1 cellular context compared by ENCODE assay signal in genomic region chr9:20835364-20836286, GRCh38.
TF ChIP-seq lines count a peak whose summit lies in the region.

No MANE protein-coding gene starts in this region.

TF ChIP-seq in HepG2, 621 proteins besides CTCF, POLR2A, EP300 and RAD21 (continued from another document and continues in another):
- TF ChIP-seq ATF6 (CRISPR knock-in tag; conservative IDR thresholded peaks at IDR 0.05) (no peak), PAXIP1 (CRISPR knock-in tag; conservative IDR thresholded peaks at IDR 0.05) (peak; percentile 80), CEBPG (CRISPR knock-in tag; IDR thresholded peaks at IDR 0.05) (peak; percentile 94), ZNF274 (CRISPR knock-in tag; IDR thresholded peaks at IDR 0.05) (no peak), DR1 (CRISPR knock-in tag; IDR thresholded peaks at IDR 0.05) (no peak), FIP1L1 (IDR thresholded peaks at IDR 0.05; ENCODE audit: borderline replicate concordance, insufficient read depth, low read depth, low read length) (no peak), ZNF83 (CRISPR knock-in tag; IDR thresholded peaks at IDR 0.05; ENCODE audit: borderline replicate concordance) (no peak), ISX (CRISPR knock-in tag; conservative IDR thresholded peaks at IDR 0.05) (no peak), FOSL1 (CRISPR knock-in tag; IDR thresholded peaks at IDR 0.05; ENCODE audit: borderline replicate concordance) (no peak), MAF1 (CRISPR knock-in tag; IDR thresholded peaks at IDR 0.05; ENCODE audit: borderline replicate concordance) (no peak), MAFF (IDR thresholded peaks at IDR 0.05; ENCODE audit: low read depth, low read length) (no peak), ZFY (CRISPR knock-in tag; IDR thresholded peaks at IDR 0.05) (no peak), ZNF761 (CRISPR knock-in tag; conservative IDR thresholded peaks at IDR 0.05) (no peak), SATB2 (CRISPR knock-in tag; IDR thresholded peaks at IDR 0.05) (no peak), PHF5A (CRISPR knock-in tag; IDR thresholded peaks at IDR 0.05; ENCODE audit: low read depth, unreplicated experiment) (no peak), EZH2 (conservative IDR thresholded peaks at IDR 0.05; ENCODE audit: low read depth, low read length) (no peak), ZNF720 (CRISPR knock-in tag; IDR thresholded peaks at IDR 0.05) (no peak), DNMT3B (CRISPR knock-in tag; conservative IDR thresholded peaks at IDR 0.05) (no peak), ZNF691 (CRISPR knock-in tag; IDR thresholded peaks at IDR 0.05; ENCODE audit: borderline replicate concordance, low read depth) (no peak), U2AF2 (IDR thresholded peaks at IDR 0.05; ENCODE audit: low read depth, low read length) (no peak), ZNF160 (CRISPR knock-in tag; IDR thresholded peaks at IDR 0.05) (no peak), ZNF580 (CRISPR knock-in tag; IDR thresholded peaks at IDR 0.05; ENCODE audit: borderline replicate concordance, low read depth) (0 out of 2 replicates have a peak, but pooled peaks have one; percentile 45), PREB (CRISPR knock-in tag; IDR thresholded peaks at IDR 0.05) (no peak), KLF11 (CRISPR knock-in tag; IDR thresholded peaks at IDR 0.05) (no peak), RBFOX2 (IDR thresholded peaks at IDR 0.05; ENCODE audit: low read depth, low read length) (no peak), ZNF766 (CRISPR knock-in tag; IDR thresholded peaks at IDR 0.05; ENCODE audit: borderline replicate concordance) (no peak), NONO (IDR thresholded peaks at IDR 0.05) (no peak), NONO (CRISPR knock-in tag; conservative IDR thresholded peaks at IDR 0.05) (0 out of 2 replicates have a peak, but pooled peaks have one; percentile 29), CREB1 (IDR thresholded peaks at IDR 0.05) (no peak), CREB1 (CRISPR knock-in tag; IDR thresholded peaks at IDR 0.05) (peak; percentile 58; the same call in 1 of the 2 replicates), MEIS2 (CRISPR knock-in tag; IDR thresholded peaks at IDR 0.05) (no peak), CAMTA2 (CRISPR knock-in tag; IDR thresholded peaks at IDR 0.05; ENCODE audit: borderline replicate concordance) (no peak), TEAD3 (CRISPR knock-in tag; optimal IDR thresholded peaks at IDR 0.05; ENCODE audit: borderline replicate concordance) (peak; percentile 75), ZNF563 (CRISPR knock-in tag; IDR thresholded peaks at IDR 0.05) (no peak), FOXO1 (CRISPR knock-in tag; IDR thresholded peaks at IDR 0.05) (peak; percentile 61; the same call in 1 of the 2 replicates), ZMYM3 (CRISPR knock-in tag; IDR thresholded peaks at IDR 0.05) (no peak), CHD2 (IDR thresholded peaks at IDR 0.05; ENCODE audit: low read depth, low read length) (no peak), ZNF737 (CRISPR knock-in tag; IDR thresholded peaks at IDR 0.05; ENCODE audit: borderline replicate concordance) (no peak), MTA1 (CRISPR knock-in tag; IDR thresholded peaks at IDR 0.05; ENCODE audit: borderline replicate concordance) (no peak), ZNF33A (CRISPR knock-in tag; IDR thresholded peaks at IDR 0.05; ENCODE audit: borderline replicate concordance) (no peak), BHLHE40 (IDR thresholded peaks at IDR 0.05; ENCODE audit: low read length) (no peak), RARA (CRISPR knock-in tag; IDR thresholded peaks at IDR 0.05) (peak; percentile 91), MTF2 (CRISPR knock-in tag; IDR thresholded peaks at IDR 0.05; ENCODE audit: borderline replicate concordance) (no peak), CBFB (CRISPR knock-in tag; IDR thresholded peaks at IDR 0.05) (no peak), ZNF598 (CRISPR knock-in tag; IDR thresholded peaks at IDR 0.05; ENCODE audit: borderline replicate concordance) (no peak), KLF12 (CRISPR knock-in tag; IDR thresholded peaks at IDR 0.05; ENCODE audit: borderline replicate concordance) (no peak), ELK4 (CRISPR knock-in tag; IDR thresholded peaks at IDR 0.05; ENCODE audit: borderline replicate concordance) (no peak), CEBPZ (IDR thresholded peaks at IDR 0.05; ENCODE audit: low read length) (no peak), HIVEP1 (CRISPR knock-in tag; IDR thresholded peaks at IDR 0.05) (no peak), ZNF543 (CRISPR knock-in tag; IDR thresholded peaks at IDR 0.05) (no peak), RBAK (CRISPR knock-in tag; IDR thresholded peaks at IDR 0.05) (no peak), GTF3A (CRISPR knock-in tag; conservative IDR thresholded peaks at IDR 0.05) (no peak), CSRNP1 (CRISPR knock-in tag; IDR thresholded peaks at IDR 0.05) (no peak), MEF2D (CRISPR knock-in tag; IDR thresholded peaks at IDR 0.05) (peak; percentile 62; the same call in 1 of the 2 replicates), ZNF562 (CRISPR knock-in tag; IDR thresholded peaks at IDR 0.05; ENCODE audit: borderline replicate concordance) (no peak), MAZ (IDR thresholded peaks at IDR 0.05; ENCODE audit: borderline replicate concordance, low read depth, low read length) (0 out of 2 replicates have a peak, but pooled peaks have one; percentile 39), MAZ (CRISPR knock-in tag; IDR thresholded peaks at IDR 0.05; ENCODE audit: low read depth) (no peak), ISL2 (CRISPR knock-in tag; IDR thresholded peaks at IDR 0.05) (peak; percentile 79), REL (CRISPR knock-in tag; conservative IDR thresholded peaks at IDR 0.05) (no peak), ZNF652 (CRISPR knock-in tag; IDR thresholded peaks at IDR 0.05; ENCODE audit: borderline replicate concordance, low read depth) (no peak), STAG1 (CRISPR knock-in tag; IDR thresholded peaks at IDR 0.05) (no peak), ZBTB25 (CRISPR knock-in tag; IDR thresholded peaks at IDR 0.05) (no peak), KDM6A (CRISPR knock-in tag; IDR thresholded peaks at IDR 0.05; ENCODE audit: low read depth) (0 out of 2 replicates have a peak, but pooled peaks have one; percentile 35), NKX3-1 (CRISPR knock-in tag; IDR thresholded peaks at IDR 0.05) (no peak)
